Comparison of ENCODE assay signal across 8 cellular contexts in genomic region chr1:65792671-65793358, GRCh38. TPM values are rescaled to one million over a fixed set of nuclear protein-coding genes. Genes with fewer than 3 reads are reported as not detected.
DNase-seq lines count a peak whose midpoint lies in the region; ATAC-seq and TF ChIP-seq lines count a peak whose summit lies in the region.

Gene PDE4B, plus strand, starts transcription at chr1:65792895.

- no peaks in the 10 kb centered on the region for H3K4me1 Mint-ChIP-seq in CD8-positive, alpha-beta T cell (ENCODE audit: low read depth)
- H3K4me1 Mint-ChIP-seq in brain: peaks cover 18% of the 10 kb centered on the region

- CTCF ChIA-PET in CD8-positive, alpha-beta T cell (lab: Charles Lee): no interaction called here

- H3K36me3 Mint-ChIP-seq in CD8-positive, alpha-beta T cell: no peaks in the 10 kb centered on the region
- no peaks in the 10 kb centered on the region for H3K36me3 Mint-ChIP-seq in brain

- H3K27me3 ChIP-seq in CD8-positive, alpha-beta T cell (ENCODE audit: insufficient read depth, low read length): no peaks in the 10 kb centered on the region
- peaks cover 27% of the 10 kb centered on the region for H3K27me3 ChIP-seq in thymus (ENCODE audit: control insufficient read depth, insufficient read depth)

- peaks cover 29% of the 10 kb centered on the region for H3K27me3 Mint-ChIP-seq in CD8-positive, alpha-beta T cell (ENCODE audit: low read depth)
- H3K27me3 Mint-ChIP-seq in brain: peaks cover 62% of the 10 kb centered on the region

- no peak for ATAC-seq in CD8-positive, alpha-beta T cell
- peak; percentile 42 for ATAC-seq in left colon
- no peak for ATAC-seq in HG02798 (IDR thresholded peaks at IDR 0.05; ENCODE audit: poor library complexity, unreplicated experiment)
- ATAC-seq in HG02642 (IDR thresholded peaks at IDR 0.05; ENCODE audit: poor library complexity, unreplicated experiment): no peak

- H3K4me3 Mint-ChIP-seq in CD8-positive, alpha-beta T cell: no peak within 1 kb of the TSS
- peak within 1 kb of the TSS; percentile 84 to 91 (median 89) for H3K4me3 Mint-ChIP-seq in brain

- H3K9me3 Mint-ChIP-seq in CD8-positive, alpha-beta T cell: peaks cover 6% of the 10 kb centered on the region
- peaks cover 8 to 18% (median 11%) of the 10 kb centered on the region in 5 experiments for H3K9me3 Mint-ChIP-seq in brain

- H3K27ac ChIP-seq in CD8-positive, alpha-beta T cell (ENCODE audit: low read depth, low read length): no peak within 1 kb of the TSS
- H3K27ac ChIP-seq in thymus (ENCODE audit: low read depth): no peak within 1 kb of the TSS

- no peak for TF ChIP-seq CTCF in CD8-positive, alpha-beta T cell (IDR thresholded peaks at IDR 0.05)
- no peak for TF ChIP-seq CTCF in brain (conservative IDR thresholded peaks at IDR 0.05)

- DNase-seq in CD8-positive, alpha-beta T cell: no peak
- DNase-seq in HuH-7 (ENCODE audit: low spot score) (peak; percentile 52), left colon (peak in 1 of 2 donors; percentile 15), NAMALWA (ENCODE audit: low spot score) (no peak)

- no peaks in the 10 kb centered on the region for H3K4me1 ChIP-seq in CD8-positive, alpha-beta T cell (ENCODE audit: insufficient read depth, low read length)
- no peaks in the 10 kb centered on the region for H3K4me1 ChIP-seq in thymus (ENCODE audit: control insufficient read depth, insufficient read depth, low read length)

- H3K27ac Mint-ChIP-seq in CD8-positive, alpha-beta T cell: no peak within 1 kb of the TSS
- H3K27ac Mint-ChIP-seq in brain: peak within 1 kb of the TSS in 3 of 5 experiments; percentile 10 to 89 (median 86)

- no peaks in the 10 kb centered on the region for H3K36me3 ChIP-seq in CD8-positive, alpha-beta T cell (ENCODE audit: insufficient read depth, low read length)
- H3K36me3 ChIP-seq in thymus (ENCODE audit: control insufficient read depth, insufficient read depth): no peaks in the 10 kb centered on the region

- POLR2A ChIA-PET in CD8-positive, alpha-beta T cell (lab: Charles Lee): no interaction called here

- no peaks in the 10 kb centered on the region for H3K9me3 ChIP-seq in CD8-positive, alpha-beta T cell (ENCODE audit: low read length)
- no peaks in the 10 kb centered on the region for H3K9me3 ChIP-seq in thymus (ENCODE audit: control insufficient read depth)

- WGBS in thymus: 3% methylated on average over 67 of the region's 67 CpGs

- intact Hi-C loops in CD8-positive, alpha-beta T cell (cut with DNase I, micrococcal nuclease): no loop called here
- intact Hi-C loops in left colon (cut with DNase I, micrococcal nuclease): no loop called here

- H3K4me3 ChIP-seq in CD8-positive, alpha-beta T cell (ENCODE audit: low read depth, low read length): no peak within 1 kb of the TSS
- no peak within 1 kb of the TSS for H3K4me3 ChIP-seq in thymus (ENCODE audit: low read length)

RNA-seq across cellular contexts. Expression of gene PDE4B, which starts in this region (rescaled TPM):
- total RNA-seq in CD8-positive, alpha-beta T cell: 100 to 1,000 TPM; 210 to 224 TPM
- polyA plus RNA-seq in brain (ENCODE audit: insufficient read depth, low read depth, low replicate concordance) (16.3 TPM), thymus (10.9 TPM)
- total RNA-seq in left colon: 1 to 10 TPM; 4.2 to 4.4 TPM

Comparison
In these comparisons a context has a peak if more than half of its experiments do, and no peak if none do; other contexts are left out.
1. RNA of gene PDE4B (total RNA-seq): 210 to 224 TPM in CD8-positive, alpha-beta T cell; 4.2 to 4.4 TPM in left colon; every median in the first group is over 10 times any median in the second.